Comparison of ENCODE assay signal across 22 cellular contexts in the genomic region with DNA sequence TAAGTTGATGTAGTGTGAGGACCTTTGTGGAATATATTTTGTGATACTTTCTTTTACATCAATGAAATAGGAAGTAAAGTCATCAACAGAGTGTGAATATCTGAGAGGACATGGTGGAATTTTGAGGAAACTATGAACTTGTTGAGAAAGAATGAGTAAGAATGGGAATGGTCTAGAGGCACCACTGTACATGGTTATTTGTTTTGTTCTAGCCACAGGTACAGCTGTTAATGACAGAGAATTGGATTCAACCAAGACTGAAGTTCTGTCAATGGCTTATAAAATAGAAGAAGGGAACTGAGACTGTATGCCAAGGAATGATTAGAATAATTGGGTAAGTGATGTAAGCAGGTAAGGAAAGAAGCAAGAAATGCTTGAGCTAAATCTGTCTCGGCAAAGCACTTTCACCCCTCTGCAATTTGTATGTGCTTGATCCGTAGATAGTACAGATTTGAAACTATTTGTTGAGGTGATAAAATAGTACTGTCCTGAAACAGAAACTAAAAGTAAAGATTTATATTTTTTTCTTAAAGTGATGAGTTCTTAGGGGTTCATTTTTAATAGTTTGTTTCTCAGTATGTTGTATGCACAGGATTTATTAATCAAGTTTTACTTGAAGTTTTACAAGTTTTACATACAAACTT.
"Had no signal": no experiment of that assay in that cellular context is flagged by ENCODE, and none has a peak within 500 bp of the region (broad histone marks: within the 10 kb centered on the region; RNA-seq: fewer than 3 reads in every experiment).

No MANE protein-coding gene starts in this region.

- H3K36me3 ChIP-seq: gastrocnemius medialis, ovary, sigmoid colon, thoracic aorta, tibial nerve, upper lobe of left lung had no signal

- DNase-seq: dorsolateral prefrontal cortex; effector CD4-positive, alpha-beta T cell; foreskin fibroblast; gastrocnemius medialis; head of caudate nucleus; natural killer cell; occipital lobe; ovary; posterior cingulate gyrus; psoas muscle; right cardiac atrium; sigmoid colon; stimulated activated CD4-positive, alpha-beta T cell treated with anti-CD3 and anti-CD28 coated beads, Interleukin-4, amount 100 ng/mL, for 4 hours; stimulated activated naive CD8-positive, alpha-beta T cell treated with anti-CD3 and anti-CD28 coated beads, Interleukin-15, Interleukin-2, amounts not matched to agents 100 U/mL and 50 U/mL, for 24 hours; upper lobe of left lung had no signal

- H3K4me1 ChIP-seq: gastrocnemius medialis, psoas muscle, sigmoid colon, tibial nerve, upper lobe of left lung had no signal

- ATAC-seq: esophagus mucosa; gastrocnemius medialis; left lobe of liver; natural killer cell; psoas muscle; right cardiac atrium; stimulated activated memory B cell treated with anti-CD40 and anti-IgM and Interleukin-4, amounts not matched to agents 10 μg/mL and 1 μg/mL and 100 μg/mL, for 72 hours; stimulated activated naive CD8-positive, alpha-beta T cell treated with anti-CD3 and anti-CD28 coated beads, Interleukin-15, Interleukin-2, amounts not matched to agents 100 U/mL and 50 U/mL, for 24 hours had no signal

- H3K4me3 ChIP-seq: dorsolateral prefrontal cortex, gastrocnemius medialis, lung, ovary, psoas muscle, sigmoid colon, thoracic aorta, tibial nerve, upper lobe of left lung had no signal

- H3K27me3 ChIP-seq: dorsolateral prefrontal cortex, gastrocnemius medialis, ovary, sigmoid colon, tibial nerve, upper lobe of left lung had no signal

- H3K27ac ChIP-seq: dorsolateral prefrontal cortex, epithelial cell of prostate, gastrocnemius medialis, ovary, psoas muscle, sigmoid colon, thoracic aorta, tibial nerve, upper lobe of left lung had no signal
